ENCODE assay signal across 8 cellular contexts in genomic region chr3:101938262-101938847, GRCh38.
DNase-seq lines count a peak whose midpoint lies in the region; ATAC-seq and FAIRE-seq lines count a peak whose summit lies in the region.
"Had no signal": no experiment of that assay in that cellular context is flagged by ENCODE, and none has a peak within 500 bp of the region (broad histone marks: within the 10 kb centered on the region; RNA-seq: fewer than 3 reads in every experiment).

No MANE protein-coding gene starts in this region.

- 10 to 22% (median 13%) methylated on average over 2 of the region's 2 CpGs for WGBS in small intestine, 3 donors

- no peak overlapping the region for H3K4me3 ChIP-seq in small intestine (ENCODE audit: low read depth in 1 of 2, low read length in 2 of 2)

- no peaks in the 10 kb centered on the region for H3K36me3 ChIP-seq in small intestine (ENCODE audit: control insufficient read depth in 2 of 2, insufficient read depth in 2 of 2, low read length in 2 of 2)

- H3K9me3 ChIP-seq in small intestine (ENCODE audit: control insufficient read depth, low read depth), result no peaks in the 10 kb centered on the region

- peak; percentile 42 for ATAC-seq in GM19372 (IDR thresholded peaks at IDR 0.05; ENCODE audit: low read depth, unreplicated experiment)
- peak; percentile 34 for ATAC-seq in HG03045 (IDR thresholded peaks at IDR 0.05; ENCODE audit: unreplicated experiment)
- no peak for ATAC-seq in GM19328 (IDR thresholded peaks at IDR 0.05; ENCODE audit: unreplicated experiment)

- H3K4me1 ChIP-seq in small intestine (ENCODE audit: control insufficient read depth in 2 of 2, insufficient read depth in 1 of 2, low read depth in 1 of 2, low read length in 1 of 2), result peaks cover 0 to 5% of the 10 kb centered on the region in 2 donors

- peak; percentile 34 for DNase-seq in RPMI8226
- DNase-seq in small intestine, result peak; percentile 24
- DNase-seq in NCI-H1694 treated with DMSO at 0.1 percent for 48 hours (lab: John Stamatoyannopoulos, UW), result no peak
- DNase-seq in activated effector memory CD4-positive, alpha-beta T cell treated with Interleukin-2 at 50 U/mL for 16 hours, result no peak

- FAIRE-seq in small intestine (lab: Jason Lieb, UNC), result no peak
- FAIRE-seq: TTC549 had no signal

- no peaks in the 10 kb centered on the region for H3K27me3 ChIP-seq in small intestine (ENCODE audit: control insufficient read depth in 2 of 2, insufficient read depth in 2 of 2, low read length in 2 of 2)

- H3K27ac ChIP-seq in small intestine (ENCODE audit: low read depth in 1 of 2, low read length in 1 of 2), result no peak overlapping the region

Comparison
In these comparisons a context has a peak if more than half of its experiments do, and no peak if none do; other contexts are left out.
1. DNase-seq: peak in RPMI8226 (single experiment) and small intestine (single experiment); none in NCI-H1694 treated with DMSO at 0.1 percent for 48 hours (single experiment) and activated effector memory CD4-positive, alpha-beta T cell treated with Interleukin-2 at 50 U/mL for 16 hours (single experiment).